ENCODE assay signal across 7 cellular contexts in the genomic region with DNA sequence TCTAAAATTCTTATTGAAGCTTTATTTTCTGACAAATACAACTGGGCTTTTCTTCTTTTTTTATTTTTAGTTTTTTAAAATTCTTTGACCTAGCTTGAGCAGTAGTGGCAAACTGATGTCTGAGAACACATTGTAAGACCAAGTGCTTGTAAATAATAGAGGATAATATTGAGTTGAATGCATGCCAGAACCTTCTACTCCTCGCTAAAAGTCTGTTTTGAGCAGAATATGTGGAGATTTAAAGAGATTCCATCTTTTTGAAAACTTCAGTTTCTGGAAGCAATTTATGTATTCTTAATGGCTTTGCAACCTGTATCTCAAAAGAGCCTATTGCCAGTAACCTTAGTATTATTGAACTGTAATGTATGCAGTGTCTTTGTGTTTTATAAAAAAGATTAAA.
"Had no signal": no experiment of that assay in that cellular context is flagged by ENCODE, and none has a peak within 500 bp of the region (broad histone marks: within the 10 kb centered on the region; RNA-seq: fewer than 3 reads in every experiment).

No MANE protein-coding gene starts in this region.

- DNase-seq: GM23248, GOT3, H7, HFFc6 had no signal

- H3K9me3 ChIP-seq: HAP-1 had no signal

- H2AFZ ChIP-seq: GM23248 had no signal

- H3K9ac ChIP-seq: GM23248 had no signal

- H3K4me3 ChIP-seq: GM23248, HAP-1 had no signal

- H3K36me3 ChIP-seq: HAP-1 had no signal

- H3K27ac ChIP-seq: GM23248, HL-60 had no signal

- FAIRE-seq: HepG2 had no signal
